ENCODE assay signal across 1 cellular context in the genomic region with DNA sequence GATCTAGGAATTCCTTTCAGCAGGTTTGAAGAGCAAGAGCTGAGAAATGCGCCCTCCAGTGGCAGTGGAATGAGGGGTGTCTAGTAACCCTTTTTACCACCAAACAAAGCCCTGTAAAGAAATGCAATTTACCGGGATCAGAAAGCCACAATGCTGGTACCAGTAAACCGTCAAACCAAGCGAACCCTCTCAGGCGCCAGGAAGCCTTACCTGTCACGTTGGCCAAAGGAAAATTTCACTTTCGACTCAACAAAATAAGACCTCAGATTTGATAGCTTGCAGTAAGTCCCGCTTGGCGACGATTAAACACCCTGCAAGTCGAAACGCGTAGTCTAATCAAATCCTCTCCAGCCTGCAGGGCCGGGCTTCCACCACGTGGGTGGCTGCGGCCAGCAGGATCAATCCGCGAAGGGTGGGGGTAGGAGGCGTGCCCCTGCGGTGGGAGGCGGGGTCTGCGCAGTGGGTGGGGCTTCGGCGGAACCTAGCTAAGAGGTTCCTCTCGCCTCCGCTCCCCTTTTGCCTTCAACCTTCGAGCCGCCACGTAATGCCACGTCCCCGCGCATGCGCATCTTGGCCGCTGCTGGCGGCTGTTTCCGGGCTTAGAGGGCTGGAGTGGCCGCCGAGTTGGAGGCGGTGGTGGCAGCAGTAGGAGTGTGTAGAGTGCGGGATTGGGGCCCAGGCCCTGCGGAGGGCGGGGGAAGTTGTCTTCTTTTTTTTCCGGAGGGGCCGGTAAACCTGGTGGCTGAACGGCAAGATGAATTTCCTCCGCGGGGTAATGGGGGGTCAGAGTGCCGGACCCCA.
TF ChIP-seq lines count a peak whose summit lies in the region.

A gene with protein sequence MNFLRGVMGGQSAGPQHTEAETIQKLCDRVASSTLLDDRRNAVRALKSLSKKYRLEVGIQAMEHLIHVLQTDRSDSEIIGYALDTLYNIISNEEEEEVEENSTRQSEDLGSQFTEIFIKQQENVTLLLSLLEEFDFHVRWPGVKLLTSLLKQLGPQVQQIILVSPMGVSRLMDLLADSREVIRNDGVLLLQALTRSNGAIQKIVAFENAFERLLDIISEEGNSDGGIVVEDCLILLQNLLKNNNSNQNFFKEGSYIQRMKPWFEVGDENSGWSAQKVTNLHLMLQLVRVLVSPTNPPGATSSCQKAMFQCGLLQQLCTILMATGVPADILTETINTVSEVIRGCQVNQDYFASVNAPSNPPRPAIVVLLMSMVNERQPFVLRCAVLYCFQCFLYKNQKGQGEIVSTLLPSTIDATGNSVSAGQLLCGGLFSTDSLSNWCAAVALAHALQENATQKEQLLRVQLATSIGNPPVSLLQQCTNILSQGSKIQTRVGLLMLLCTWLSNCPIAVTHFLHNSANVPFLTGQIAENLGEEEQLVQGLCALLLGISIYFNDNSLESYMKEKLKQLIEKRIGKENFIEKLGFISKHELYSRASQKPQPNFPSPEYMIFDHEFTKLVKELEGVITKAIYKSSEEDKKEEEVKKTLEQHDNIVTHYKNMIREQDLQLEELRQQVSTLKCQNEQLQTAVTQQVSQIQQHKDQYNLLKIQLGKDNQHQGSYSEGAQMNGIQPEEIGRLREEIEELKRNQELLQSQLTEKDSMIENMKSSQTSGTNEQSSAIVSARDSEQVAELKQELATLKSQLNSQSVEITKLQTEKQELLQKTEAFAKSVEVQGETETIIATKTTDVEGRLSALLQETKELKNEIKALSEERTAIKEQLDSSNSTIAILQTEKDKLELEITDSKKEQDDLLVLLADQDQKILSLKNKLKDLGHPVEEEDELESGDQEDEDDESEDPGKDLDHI (plus strand): TSS at position 512 of the 801 bp plus-strand sequence. CDS start 243 bp downstream, at position 755.

TF ChIP-seq in HepG2, 621 proteins besides CTCF, POLR2A, EP300 and RAD21 (continued from another document and continues in another):
- TF ChIP-seq, protein P1, sequence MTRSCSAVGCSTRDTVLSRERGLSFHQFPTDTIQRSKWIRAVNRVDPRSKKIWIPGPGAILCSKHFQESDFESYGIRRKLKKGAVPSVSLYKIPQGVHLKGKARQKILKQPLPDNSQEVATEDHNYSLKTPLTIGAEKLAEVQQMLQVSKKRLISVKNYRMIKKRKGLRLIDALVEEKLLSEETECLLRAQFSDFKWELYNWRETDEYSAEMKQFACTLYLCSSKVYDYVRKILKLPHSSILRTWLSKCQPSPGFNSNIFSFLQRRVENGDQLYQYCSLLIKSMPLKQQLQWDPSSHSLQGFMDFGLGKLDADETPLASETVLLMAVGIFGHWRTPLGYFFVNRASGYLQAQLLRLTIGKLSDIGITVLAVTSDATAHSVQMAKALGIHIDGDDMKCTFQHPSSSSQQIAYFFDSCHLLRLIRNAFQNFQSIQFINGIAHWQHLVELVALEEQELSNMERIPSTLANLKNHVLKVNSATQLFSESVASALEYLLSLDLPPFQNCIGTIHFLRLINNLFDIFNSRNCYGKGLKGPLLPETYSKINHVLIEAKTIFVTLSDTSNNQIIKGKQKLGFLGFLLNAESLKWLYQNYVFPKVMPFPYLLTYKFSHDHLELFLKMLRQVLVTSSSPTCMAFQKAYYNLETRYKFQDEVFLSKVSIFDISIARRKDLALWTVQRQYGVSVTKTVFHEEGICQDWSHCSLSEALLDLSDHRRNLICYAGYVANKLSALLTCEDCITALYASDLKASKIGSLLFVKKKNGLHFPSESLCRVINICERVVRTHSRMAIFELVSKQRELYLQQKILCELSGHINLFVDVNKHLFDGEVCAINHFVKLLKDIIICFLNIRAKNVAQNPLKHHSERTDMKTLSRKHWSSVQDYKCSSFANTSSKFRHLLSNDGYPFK (CRISPR knock-in tag; IDR thresholded peaks at IDR 0.05; ENCODE audit: borderline replicate concordance), result peak; percentile 77; the same call in 1 of the 2 replicates
- 0 out of 2 replicates have a peak, but pooled peaks have one; percentile 83 for TF ChIP-seq FIP1L1 (IDR thresholded peaks at IDR 0.05; ENCODE audit: borderline replicate concordance, insufficient read depth, low read depth, low read length)
- TF ChIP-seq ZNF564 (CRISPR knock-in tag; IDR thresholded peaks at IDR 0.05), result peak; percentile 28; the same call in 1 of the 2 replicates
- TF ChIP-seq, protein P2, sequence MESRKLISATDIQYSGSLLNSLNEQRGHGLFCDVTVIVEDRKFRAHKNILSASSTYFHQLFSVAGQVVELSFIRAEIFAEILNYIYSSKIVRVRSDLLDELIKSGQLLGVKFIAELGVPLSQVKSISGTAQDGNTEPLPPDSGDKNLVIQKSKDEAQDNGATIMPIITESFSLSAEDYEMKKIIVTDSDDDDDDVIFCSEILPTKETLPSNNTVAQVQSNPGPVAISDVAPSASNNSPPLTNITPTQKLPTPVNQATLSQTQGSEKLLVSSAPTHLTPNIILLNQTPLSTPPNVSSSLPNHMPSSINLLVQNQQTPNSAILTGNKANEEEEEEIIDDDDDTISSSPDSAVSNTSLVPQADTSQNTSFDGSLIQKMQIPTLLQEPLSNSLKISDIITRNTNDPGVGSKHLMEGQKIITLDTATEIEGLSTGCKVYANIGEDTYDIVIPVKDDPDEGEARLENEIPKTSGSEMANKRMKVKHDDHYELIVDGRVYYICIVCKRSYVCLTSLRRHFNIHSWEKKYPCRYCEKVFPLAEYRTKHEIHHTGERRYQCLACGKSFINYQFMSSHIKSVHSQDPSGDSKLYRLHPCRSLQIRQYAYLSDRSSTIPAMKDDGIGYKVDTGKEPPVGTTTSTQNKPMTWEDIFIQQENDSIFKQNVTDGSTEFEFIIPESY (CRISPR knock-in tag; IDR thresholded peaks at IDR 0.05), result no peak
- TF ChIP-seq ZNF616 (CRISPR knock-in tag; IDR thresholded peaks at IDR 0.05; ENCODE audit: low read depth), result 0 out of 2 replicates have a peak, but pooled peaks have one; percentile 30
- TF ChIP-seq, protein P3, sequence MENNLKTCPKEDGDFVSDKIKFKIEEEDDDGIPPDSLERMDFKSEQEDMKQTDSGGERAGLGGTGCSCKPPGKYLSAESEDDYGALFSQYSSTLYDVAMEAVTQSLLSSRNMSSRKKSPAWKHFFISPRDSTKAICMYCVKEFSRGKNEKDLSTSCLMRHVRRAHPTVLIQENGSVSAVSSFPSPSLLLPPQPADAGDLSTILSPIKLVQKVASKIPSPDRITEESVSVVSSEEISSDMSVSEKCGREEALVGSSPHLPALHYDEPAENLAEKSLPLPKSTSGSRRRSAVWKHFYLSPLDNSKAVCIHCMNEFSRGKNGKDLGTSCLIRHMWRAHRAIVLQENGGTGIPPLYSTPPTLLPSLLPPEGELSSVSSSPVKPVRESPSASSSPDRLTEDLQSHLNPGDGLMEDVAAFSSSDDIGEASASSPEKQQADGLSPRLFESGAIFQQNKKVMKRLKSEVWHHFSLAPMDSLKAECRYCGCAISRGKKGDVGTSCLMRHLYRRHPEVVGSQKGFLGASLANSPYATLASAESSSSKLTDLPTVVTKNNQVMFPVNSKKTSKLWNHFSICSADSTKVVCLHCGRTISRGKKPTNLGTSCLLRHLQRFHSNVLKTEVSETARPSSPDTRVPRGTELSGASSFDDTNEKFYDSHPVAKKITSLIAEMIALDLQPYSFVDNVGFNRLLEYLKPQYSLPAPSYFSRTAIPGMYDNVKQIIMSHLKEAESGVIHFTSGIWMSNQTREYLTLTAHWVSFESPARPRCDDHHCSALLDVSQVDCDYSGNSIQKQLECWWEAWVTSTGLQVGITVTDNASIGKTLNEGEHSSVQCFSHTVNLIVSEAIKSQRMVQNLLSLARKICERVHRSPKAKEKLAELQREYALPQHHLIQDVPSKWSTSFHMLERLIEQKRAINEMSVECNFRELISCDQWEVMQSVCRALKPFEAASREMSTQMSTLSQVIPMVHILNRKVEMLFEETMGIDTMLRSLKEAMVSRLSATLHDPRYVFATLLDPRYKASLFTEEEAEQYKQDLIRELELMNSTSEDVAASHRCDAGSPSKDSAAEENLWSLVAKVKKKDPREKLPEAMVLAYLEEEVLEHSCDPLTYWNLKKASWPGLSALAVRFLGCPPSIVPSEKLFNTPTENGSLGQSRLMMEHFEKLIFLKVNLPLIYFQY (CRISPR knock-in tag; IDR thresholded peaks at IDR 0.05; ENCODE audit: borderline replicate concordance), result peak; percentile 46; the same call in 1 of the 2 replicates
- TF ChIP-seq PHB2 (IDR thresholded peaks at IDR 0.05; ENCODE audit: partially characterized antibody), result no peak
- TF ChIP-seq, protein P4, sequence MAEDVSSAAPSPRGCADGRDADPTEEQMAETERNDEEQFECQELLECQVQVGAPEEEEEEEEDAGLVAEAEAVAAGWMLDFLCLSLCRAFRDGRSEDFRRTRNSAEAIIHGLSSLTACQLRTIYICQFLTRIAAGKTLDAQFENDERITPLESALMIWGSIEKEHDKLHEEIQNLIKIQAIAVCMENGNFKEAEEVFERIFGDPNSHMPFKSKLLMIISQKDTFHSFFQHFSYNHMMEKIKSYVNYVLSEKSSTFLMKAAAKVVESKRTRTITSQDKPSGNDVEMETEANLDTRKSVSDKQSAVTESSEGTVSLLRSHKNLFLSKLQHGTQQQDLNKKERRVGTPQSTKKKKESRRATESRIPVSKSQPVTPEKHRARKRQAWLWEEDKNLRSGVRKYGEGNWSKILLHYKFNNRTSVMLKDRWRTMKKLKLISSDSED (CRISPR knock-in tag; IDR thresholded peaks at IDR 0.05), result no peak
- 0 out of 2 replicates have a peak, but pooled peaks have one; percentile 36 for TF ChIP-seq NCOA5 (CRISPR knock-in tag; IDR thresholded peaks at IDR 0.05)
- TF ChIP-seq KAT8 (CRISPR knock-in tag; IDR thresholded peaks at IDR 0.05), result peak; percentile 60
- TF ChIP-seq ZNF33A (CRISPR knock-in tag; IDR thresholded peaks at IDR 0.05; ENCODE audit: borderline replicate concordance), result no peak
- peak; percentile 29; the same call in 1 of the 2 replicates for TF ChIP-seq HNF4A (CRISPR knock-in tag; IDR thresholded peaks at IDR 0.05)
- TF ChIP-seq, protein P5, sequence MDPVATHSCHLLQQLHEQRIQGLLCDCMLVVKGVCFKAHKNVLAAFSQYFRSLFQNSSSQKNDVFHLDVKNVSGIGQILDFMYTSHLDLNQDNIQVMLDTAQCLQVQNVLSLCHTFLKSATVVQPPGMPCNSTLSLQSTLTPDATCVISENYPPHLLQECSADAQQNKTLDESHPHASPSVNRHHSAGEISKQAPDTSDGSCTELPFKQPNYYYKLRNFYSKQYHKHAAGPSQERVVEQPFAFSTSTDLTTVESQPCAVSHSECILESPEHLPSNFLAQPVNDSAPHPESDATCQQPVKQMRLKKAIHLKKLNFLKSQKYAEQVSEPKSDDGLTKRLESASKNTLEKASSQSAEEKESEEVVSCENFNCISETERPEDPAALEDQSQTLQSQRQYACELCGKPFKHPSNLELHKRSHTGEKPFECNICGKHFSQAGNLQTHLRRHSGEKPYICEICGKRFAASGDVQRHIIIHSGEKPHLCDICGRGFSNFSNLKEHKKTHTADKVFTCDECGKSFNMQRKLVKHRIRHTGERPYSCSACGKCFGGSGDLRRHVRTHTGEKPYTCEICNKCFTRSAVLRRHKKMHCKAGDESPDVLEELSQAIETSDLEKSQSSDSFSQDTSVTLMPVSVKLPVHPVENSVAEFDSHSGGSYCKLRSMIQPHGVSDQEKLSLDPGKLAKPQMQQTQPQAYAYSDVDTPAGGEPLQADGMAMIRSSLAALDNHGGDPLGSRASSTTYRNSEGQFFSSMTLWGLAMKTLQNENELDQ (CRISPR knock-in tag; IDR thresholded peaks at IDR 0.05; ENCODE audit: borderline replicate concordance), result no peak
- TF ChIP-seq BRD4 (CRISPR knock-in tag; IDR thresholded peaks at IDR 0.05), result no peak
- no peak for TF ChIP-seq RFX3 (CRISPR knock-in tag; IDR thresholded peaks at IDR 0.05)
- TF ChIP-seq PHF8 (CRISPR knock-in tag; IDR thresholded peaks at IDR 0.05), result peak; percentile 91
- TF ChIP-seq ZSCAN29 (CRISPR knock-in tag; conservative IDR thresholded peaks at IDR 0.05), result peak; percentile 70; the same call in 1 of the 2 replicates
- TF ChIP-seq PAF1 (CRISPR knock-in tag; IDR thresholded peaks at IDR 0.05), result no peak
- peak; percentile 80; the same call in 1 of the 2 replicates for TF ChIP-seq ZNF878 (CRISPR knock-in tag; IDR thresholded peaks at IDR 0.05)
- TF ChIP-seq, protein P6, sequence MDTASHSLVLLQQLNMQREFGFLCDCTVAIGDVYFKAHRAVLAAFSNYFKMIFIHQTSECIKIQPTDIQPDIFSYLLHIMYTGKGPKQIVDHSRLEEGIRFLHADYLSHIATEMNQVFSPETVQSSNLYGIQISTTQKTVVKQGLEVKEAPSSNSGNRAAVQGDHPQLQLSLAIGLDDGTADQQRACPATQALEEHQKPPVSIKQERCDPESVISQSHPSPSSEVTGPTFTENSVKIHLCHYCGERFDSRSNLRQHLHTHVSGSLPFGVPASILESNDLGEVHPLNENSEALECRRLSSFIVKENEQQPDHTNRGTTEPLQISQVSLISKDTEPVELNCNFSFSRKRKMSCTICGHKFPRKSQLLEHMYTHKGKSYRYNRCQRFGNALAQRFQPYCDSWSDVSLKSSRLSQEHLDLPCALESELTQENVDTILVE (CRISPR knock-in tag; IDR thresholded peaks at IDR 0.05), result 0 out of 2 replicates have a peak, but pooled peaks have one; percentile 27
- peak; percentile 52; the same call in 1 of the 2 replicates for TF ChIP-seq RAD51 (IDR thresholded peaks at IDR 0.05; ENCODE audit: borderline replicate concordance)
- TF ChIP-seq, protein P7, sequence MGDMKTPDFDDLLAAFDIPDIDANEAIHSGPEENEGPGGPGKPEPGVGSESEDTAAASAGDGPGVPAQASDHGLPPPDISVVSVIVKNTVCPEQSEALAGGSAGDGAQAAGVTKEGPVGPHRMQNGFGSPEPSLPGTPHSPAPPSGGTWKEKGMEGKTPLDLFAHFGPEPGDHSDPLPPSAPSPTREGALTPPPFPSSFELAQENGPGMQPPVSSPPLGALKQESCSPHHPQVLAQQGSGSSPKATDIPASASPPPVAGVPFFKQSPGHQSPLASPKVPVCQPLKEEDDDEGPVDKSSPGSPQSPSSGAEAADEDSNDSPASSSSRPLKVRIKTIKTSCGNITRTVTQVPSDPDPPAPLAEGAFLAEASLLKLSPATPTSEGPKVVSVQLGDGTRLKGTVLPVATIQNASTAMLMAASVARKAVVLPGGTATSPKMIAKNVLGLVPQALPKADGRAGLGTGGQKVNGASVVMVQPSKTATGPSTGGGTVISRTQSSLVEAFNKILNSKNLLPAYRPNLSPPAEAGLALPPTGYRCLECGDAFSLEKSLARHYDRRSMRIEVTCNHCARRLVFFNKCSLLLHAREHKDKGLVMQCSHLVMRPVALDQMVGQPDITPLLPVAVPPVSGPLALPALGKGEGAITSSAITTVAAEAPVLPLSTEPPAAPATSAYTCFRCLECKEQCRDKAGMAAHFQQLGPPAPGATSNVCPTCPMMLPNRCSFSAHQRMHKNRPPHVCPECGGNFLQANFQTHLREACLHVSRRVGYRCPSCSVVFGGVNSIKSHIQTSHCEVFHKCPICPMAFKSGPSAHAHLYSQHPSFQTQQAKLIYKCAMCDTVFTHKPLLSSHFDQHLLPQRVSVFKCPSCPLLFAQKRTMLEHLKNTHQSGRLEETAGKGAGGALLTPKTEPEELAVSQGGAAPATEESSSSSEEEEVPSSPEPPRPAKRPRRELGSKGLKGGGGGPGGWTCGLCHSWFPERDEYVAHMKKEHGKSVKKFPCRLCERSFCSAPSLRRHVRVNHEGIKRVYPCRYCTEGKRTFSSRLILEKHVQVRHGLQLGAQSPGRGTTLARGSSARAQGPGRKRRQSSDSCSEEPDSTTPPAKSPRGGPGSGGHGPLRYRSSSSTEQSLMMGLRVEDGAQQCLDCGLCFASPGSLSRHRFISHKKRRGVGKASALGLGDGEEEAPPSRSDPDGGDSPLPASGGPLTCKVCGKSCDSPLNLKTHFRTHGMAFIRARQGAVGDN (CRISPR knock-in tag; IDR thresholded peaks at IDR 0.05), result peak; percentile 89
- no peak; the same call in none of the 2 replicates for TF ChIP-seq MAF1 (CRISPR knock-in tag; IDR thresholded peaks at IDR 0.05; ENCODE audit: borderline replicate concordance)
- no peak for TF ChIP-seq ZNF367 (CRISPR knock-in tag; IDR thresholded peaks at IDR 0.05; ENCODE audit: borderline replicate concordance)
- no peak for TF ChIP-seq CCAR2 (optimal IDR thresholded peaks at IDR 0.05; ENCODE audit: low read depth, low read length)
- peak; percentile 74 for TF ChIP-seq ZNF766 (CRISPR knock-in tag; IDR thresholded peaks at IDR 0.05; ENCODE audit: borderline replicate concordance)
- 0 out of 2 replicates have a peak, but pooled peaks have one; percentile 47 for TF ChIP-seq KDM5B (CRISPR knock-in tag; IDR thresholded peaks at IDR 0.05; ENCODE audit: borderline replicate concordance)
